In the genomic region with DNA sequence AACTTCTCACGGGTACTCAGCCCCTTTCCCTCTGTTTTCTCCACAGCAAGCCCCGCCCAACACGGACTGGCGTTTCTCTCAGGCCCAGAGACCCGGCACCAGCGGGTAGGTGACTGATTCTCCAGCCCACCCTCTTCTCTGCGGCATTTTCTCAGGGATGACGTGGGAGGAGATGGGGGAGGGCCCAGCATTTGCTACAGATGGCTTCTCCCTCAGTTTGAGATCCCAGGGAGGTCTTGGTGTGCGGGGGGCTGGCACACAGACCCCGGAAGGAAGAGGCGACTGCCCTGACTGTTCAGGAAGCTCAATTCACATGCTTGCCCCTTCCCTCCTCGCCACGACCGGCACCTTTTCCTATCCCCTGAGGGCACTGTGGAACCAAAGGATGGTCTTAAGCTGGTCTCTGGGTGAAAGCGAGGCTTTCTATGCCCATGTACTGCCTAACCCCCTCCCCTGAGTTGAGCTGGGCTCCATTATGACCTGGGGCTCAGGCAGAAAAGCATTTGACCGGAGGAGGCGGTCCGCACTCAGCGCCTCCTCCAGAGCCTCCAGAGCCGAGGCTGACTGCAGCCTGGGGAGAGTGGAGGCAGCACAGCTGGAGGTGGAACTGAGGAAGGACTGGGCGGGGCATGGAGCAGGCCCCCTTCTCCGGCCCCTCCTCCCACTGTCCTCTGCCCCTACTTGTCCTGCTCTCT, we compare ENCODE assay signal across 11 cellular contexts. TPM values are rescaled to one million over a fixed set of nuclear protein-coding genes. Genes with fewer than 3 reads are reported as not detected.
DNase-seq lines count a peak whose midpoint lies in the region; ATAC-seq and TF ChIP-seq lines count a peak whose summit lies in the region.
"Had no signal": no experiment of that assay in that cellular context is flagged by ENCODE, and none has a peak within 500 bp of the region (broad histone marks: within the 10 kb centered on the region; RNA-seq: fewer than 3 reads in every experiment).

No MANE protein-coding gene starts in this region.

- no peak for ATAC-seq in natural killer cell
- ATAC-seq: stimulated activated naive CD8-positive, alpha-beta T cell treated with anti-CD3 and anti-CD28 coated beads, Interleukin-15, Interleukin-2, amounts not matched to agents 100 U/mL and 50 U/mL, for 24 hours had no signal

- H3K27me3 Mint-ChIP-seq in natural killer cell (ENCODE audit: low read depth in 2 of 2), result peaks cover 32 to 33% of the 10 kb centered on the region in 2 donors

- peak overlapping the region; percentile 88 for H3K27ac ChIP-seq in cingulate gyrus (ENCODE audit: low read depth, low read length)
- peak overlapping the region; percentile 11 to 36 for H3K27ac ChIP-seq in tibial artery
- H3K27ac ChIP-seq: WERI-Rb-1 had no signal

- no peak overlapping the region for H3K27ac Mint-ChIP-seq in natural killer cell

- peaks cover 0 to 36% (median 34%) of the 10 kb centered on the region in 3 donors for H3K36me3 ChIP-seq in tibial artery
- H3K36me3 ChIP-seq: ovary, WERI-Rb-1 had no signal

- H3K36me3 Mint-ChIP-seq in natural killer cell, result no peaks in the 10 kb centered on the region

- peaks cover 0 to 34% (median 18%) of the 10 kb centered on the region in 4 donors for H3K4me1 ChIP-seq in tibial artery

- no peak overlapping the region for H3K4me3 ChIP-seq in tibial artery
- H3K4me3 ChIP-seq: ovary had no signal

- intact Hi-C loops in tibial artery (cut with DNase I; ENCODE audit: low total_unique reads), result no loop called here
- intact Hi-C loops in natural killer cell (cut with micrococcal nuclease), result no loop called here

- no peak overlapping the region for H3K4me3 Mint-ChIP-seq in natural killer cell

- H3K9me3 ChIP-seq in tibial artery, result no peaks in the 10 kb centered on the region
- H3K9me3 ChIP-seq: ovary had no signal

- no peak for TF ChIP-seq CTCF in tibial artery (IDR thresholded peaks at IDR 0.05)
- no peak for TF ChIP-seq CTCF in natural killer cell (IDR thresholded peaks at IDR 0.05)

- peak; percentile 54 for DNase-seq in NCI-H2227 treated with DMSO at 0.1 percent for 48 hours (lab: John Stamatoyannopoulos, UW)
- DNase-seq in mesenteric fat pad (ENCODE audit: low spot score), result peak; percentile 74
- no peak for DNase-seq in tibial artery
- DNase-seq in COR-L47 (lab: John Stamatoyannopoulos, UW), result no peak
- no peak for DNase-seq in natural killer cell
- no peak for DNase-seq in activated naive CD4-positive, alpha-beta T cell treated with Interleukin-2 at 50 U/mL for 16 hours
- DNase-seq: stimulated activated CD4-positive, alpha-beta T cell treated with anti-CD3 and anti-CD28 coated beads, Interleukin-4, amount 100 ng/mL, for 1 hour; stimulated activated naive CD8-positive, alpha-beta T cell treated with anti-CD3 and anti-CD28 coated beads, Interleukin-15, Interleukin-2, amounts not matched to agents 100 U/mL and 50 U/mL, for 24 hours; WERI-Rb-1 had no signal

- no peaks in the 10 kb centered on the region for H3K9me3 Mint-ChIP-seq in natural killer cell

- H3K27me3 ChIP-seq in tibial artery, result no peaks in the 10 kb centered on the region
- H3K27me3 ChIP-seq: ovary had no signal

- H3K4me1 Mint-ChIP-seq in natural killer cell, result peaks cover 10 to 18% of the 10 kb centered on the region in 2 donors

RNA-seq across cellular contexts. Expression of a gene that starts 6.0 kb away (rescaled TPM):
- total RNA-seq in mesenteric fat pad (1.1 TPM), natural killer cell (under 1 TPM; 0.31 to 0.97 (median 0.50) TPM)

RNA-seq across cellular contexts. Expression of a gene that starts 10.1 kb away (rescaled TPM):
- 1.7 TPM for total RNA-seq in mesenteric fat pad
- under 1 TPM; 0.31 to 0.84 (median 0.45) TPM for total RNA-seq in natural killer cell

RNA-seq across cellular contexts. Expression of a gene that starts 19.1 kb away (rescaled TPM):
- total RNA-seq in mesenteric fat pad, result 46.8 TPM
- 1 to 10 TPM in 1 of 3 donors, under 1 TPM in 2; 0.68 to 1.5 (median 0.75) TPM for total RNA-seq in natural killer cell

Comparison
In these comparisons a context has a peak if more than half of its experiments do, and no peak if none do; other contexts are left out.
1. DNase-seq: peak in NCI-H2227 treated with DMSO at 0.1 percent for 48 hours (single experiment) and mesenteric fat pad (single experiment); none in tibial artery (0 of 2), COR-L47 (single experiment), natural killer cell (single experiment) and activated naive CD4-positive, alpha-beta T cell treated with Interleukin-2 at 50 U/mL for 16 hours (single experiment).
2. RNA of a gene that starts 19.1 kb away (total RNA-seq): 46.8 TPM in mesenteric fat pad (single experiment); 0.68 to 1.5 TPM in natural killer cell; every median in the first group is over 10 times any median in the second.